Comparison of ENCODE assay signal across 10 cellular contexts in the genomic region with DNA sequence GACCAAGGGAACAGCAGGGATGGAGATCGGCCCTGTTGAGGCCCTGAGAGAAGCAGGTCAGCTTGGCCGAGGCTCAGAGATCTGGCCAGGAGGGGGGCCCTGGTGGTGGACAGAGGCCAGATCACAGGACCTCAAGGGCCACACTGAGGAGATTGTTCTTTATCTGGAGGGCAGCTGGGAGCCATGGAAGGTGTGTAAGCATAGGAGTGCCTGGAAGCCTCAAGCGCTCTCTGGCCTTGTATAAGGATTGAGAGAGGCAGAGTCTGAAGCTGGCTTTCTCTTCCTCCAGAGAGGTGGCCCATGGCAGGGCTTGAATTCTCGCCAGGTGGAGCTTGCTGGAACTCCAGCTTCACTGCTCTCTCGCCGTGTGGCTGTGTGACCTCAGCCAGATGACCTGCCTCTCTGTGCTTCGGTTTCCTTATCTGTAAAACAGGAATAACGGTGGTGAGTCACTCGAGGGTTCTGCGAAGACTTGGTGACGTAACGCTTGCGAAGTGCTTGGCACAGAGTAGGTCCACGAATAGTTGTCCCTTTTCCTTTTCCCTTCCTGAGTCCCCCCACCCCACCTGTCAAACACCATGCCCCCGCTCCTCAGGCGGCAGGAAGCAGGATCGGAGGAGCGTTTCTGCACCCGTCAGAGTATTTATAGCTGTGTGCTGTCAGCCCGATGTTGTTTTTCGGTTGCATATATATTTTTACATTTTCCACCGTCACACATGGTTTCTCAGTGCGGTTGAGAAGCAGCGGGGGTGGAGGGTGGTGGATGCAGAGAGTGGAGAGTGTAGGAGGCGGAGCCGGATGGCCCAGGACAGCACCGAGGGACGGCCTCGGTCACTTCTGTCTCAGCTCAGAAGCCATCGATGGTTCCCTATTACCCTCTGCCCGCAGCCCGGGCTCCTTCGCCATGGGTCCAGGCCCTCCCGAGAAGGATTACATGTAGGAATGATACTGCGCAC. TPM values are rescaled to one million over a fixed set of nuclear protein-coding genes. Genes with fewer than 3 reads are reported as not detected.
DNase-seq lines count a peak whose midpoint lies in the region; ATAC-seq and TF ChIP-seq lines count a peak whose summit lies in the region.
"Had no signal": no experiment of that assay in that cellular context is flagged by ENCODE, and none has a peak within 500 bp of the region (broad histone marks: within the 10 kb centered on the region; RNA-seq: fewer than 3 reads in every experiment).

No MANE protein-coding gene starts in this region.

- BruUV-seq in PC-3 (replicated peaks; lab: Mats Ljungman, UMichigan) = no TSS peak

- H3K36me3 Mint-ChIP-seq in activated naive CD4-positive, alpha-beta T cell treated with anti-CD3 and anti-CD28 coated beads, Interleukin-2, amount 50 U/mL, for 24 hours = no peaks in the 10 kb centered on the region
- H3K36me3 Mint-ChIP-seq in naive B cell = no peaks in the 10 kb centered on the region

- no peaks in the 10 kb centered on the region for H3K9me2 ChIP-seq in PC-3 (replicated peaks; ENCODE audit: low read length)

- peaks cover 9 to 21% of the 10 kb centered on the region in 2 donors for H3K4me1 ChIP-seq in thoracic aorta (ENCODE audit: control insufficient read depth in 1 of 2, low read depth in 2 of 2)
- no peaks in the 10 kb centered on the region; the same call in 1 of the 2 replicates for H3K4me1 ChIP-seq in PC-3 (ENCODE audit: insufficient read depth, low read length)

- no peaks in the 10 kb centered on the region for H3F3A ChIP-seq in PC-3 (ENCODE audit: low read length, unreplicated experiment)

- no peaks in the 10 kb centered on the region for H3K27me3 Mint-ChIP-seq in activated naive CD4-positive, alpha-beta T cell treated with anti-CD3 and anti-CD28 coated beads, Interleukin-2, amount 50 U/mL, for 24 hours
- no peaks in the 10 kb centered on the region for H3K27me3 Mint-ChIP-seq in naive B cell

- H3K4me1 Mint-ChIP-seq in activated naive CD4-positive, alpha-beta T cell treated with anti-CD3 and anti-CD28 coated beads, Interleukin-2, amount 50 U/mL, for 24 hours = peaks cover 42% of the 10 kb centered on the region
- H3K4me1 Mint-ChIP-seq in naive B cell = peaks cover 75 to 99% (median 91%) of the 10 kb centered on the region in 3 donors

- H3K27ac Mint-ChIP-seq in activated naive CD4-positive, alpha-beta T cell treated with anti-CD3 and anti-CD28 coated beads, Interleukin-2, amount 50 U/mL, for 24 hours = peak overlapping the region; percentile 89
- peak overlapping the region in 5 of 6 donors; percentile 99 to 100 (median 100) for H3K27ac Mint-ChIP-seq in naive B cell

- TF ChIP-seq CTCF in thoracic aorta (IDR thresholded peaks at IDR 0.05) (no peak), PC-3 (conservative IDR thresholded peaks at IDR 0.05; ENCODE audit: low read depth, low read length) (no peak)

- DNase-seq in RKO (ENCODE audit: low spot score) (peak; percentile 79), naive B cell (peak; percentile 84), thoracic aorta (ENCODE audit: low spot score) (no peak), PC-3 (no peak), NCI-H2196 (lab: John Stamatoyannopoulos, UW; ENCODE audit: unreplicated experiment) (no peak)

- H3K9me3 ChIP-seq in thoracic aorta (no peaks in the 10 kb centered on the region), PC-3 (ENCODE audit: low read length) (no peaks in the 10 kb centered on the region)

- no peak overlapping the region for H3K9ac ChIP-seq in PC-3 (ENCODE audit: low read length)

- H3K27ac ChIP-seq in thoracic aorta (peak overlapping the region in 1 of 2 donors; percentile 13), PC-3 (ENCODE audit: low read length) (no peak overlapping the region)

- H3K27me3 ChIP-seq in thoracic aorta (replicated peaks; ENCODE audit: insufficient read depth) (no peaks in the 10 kb centered on the region), PC-3 (ENCODE audit: low read length) (no peaks in the 10 kb centered on the region)

- ATAC-seq in GM18498 (IDR thresholded peaks at IDR 0.05; ENCODE audit: unreplicated experiment) (peak; percentile 68), HG02759 (IDR thresholded peaks at IDR 0.05; ENCODE audit: unreplicated experiment) (peak; percentile 66), naive B cell (ENCODE audit: low read depth in 2 of 2) (peak; percentile 55 to 56), thoracic aorta (ENCODE audit: insufficient number of reproducible peaks, low FRiP score, low read depth) (peak; percentile 67), PC-3 (no peak)

- no peak overlapping the region for H2AFZ ChIP-seq in PC-3 (ENCODE audit: low read length)

- H3K9me3 Mint-ChIP-seq in activated naive CD4-positive, alpha-beta T cell treated with anti-CD3 and anti-CD28 coated beads, Interleukin-2, amount 50 U/mL, for 24 hours = no peaks in the 10 kb centered on the region
- no peaks in the 10 kb centered on the region for H3K9me3 Mint-ChIP-seq in naive B cell

- H3K4me3 ChIP-seq in thoracic aorta (peak overlapping the region; percentile 70), PC-3 (ENCODE audit: low read length) (no peak overlapping the region)

- peak overlapping the region; percentile 86 for H3K4me3 Mint-ChIP-seq in activated naive CD4-positive, alpha-beta T cell treated with anti-CD3 and anti-CD28 coated beads, Interleukin-2, amount 50 U/mL, for 24 hours
- H3K4me3 Mint-ChIP-seq in naive B cell = peak overlapping the region; percentile 71 to 93 (median 86)

- intact Hi-C loops in PC-3 (cut with micrococcal nuclease) = no loop called here

- POLR2A ChIA-PET in PC-3 (lab: Charles Lee; ENCODE audit: unreplicated experiment) = no interaction called here

- no peaks in the 10 kb centered on the region for H3K79me2 ChIP-seq in PC-3 (ENCODE audit: low read length)

- CTCF ChIA-PET in PC-3 (lab: Charles Lee) = no interaction called here

- H4K20me1 ChIP-seq in PC-3 (ENCODE audit: low read length) = no peaks in the 10 kb centered on the region

- H3K4me2 ChIP-seq in PC-3 (ENCODE audit: low read length) = no peak overlapping the region

- H3K36me3 ChIP-seq in thoracic aorta (no peaks in the 10 kb centered on the region), PC-3 (ENCODE audit: low read depth, low read length) (no peaks in the 10 kb centered on the region)

RNA-seq across cellular contexts. Expression of a gene that starts 17.0 kb away (rescaled TPM):
- under 1 TPM in 2 of 6 donors, not detected in 4; 0.09 to 0.12 TPM for polyA plus RNA-seq in naive B cell (ENCODE audit: low read depth in 6 of 6)
- total RNA-seq in thoracic aorta = not detected
- total RNA-seq in PC-3 (2014; rRNA removed) = not detected in 2 replicates
- total RNA-seq: NCI-H460, pulmonary artery endothelial cell had no signal

Comparison
In these comparisons a context has a peak if more than half of its experiments do, and no peak if none do; other contexts are left out.
1. DNase-seq: peak in RKO (single experiment) and naive B cell (single experiment); none in thoracic aorta (single experiment), PC-3 (single experiment) and NCI-H2196 (single experiment).